ENCODE assay signal across 21 cellular contexts in the genomic region with DNA sequence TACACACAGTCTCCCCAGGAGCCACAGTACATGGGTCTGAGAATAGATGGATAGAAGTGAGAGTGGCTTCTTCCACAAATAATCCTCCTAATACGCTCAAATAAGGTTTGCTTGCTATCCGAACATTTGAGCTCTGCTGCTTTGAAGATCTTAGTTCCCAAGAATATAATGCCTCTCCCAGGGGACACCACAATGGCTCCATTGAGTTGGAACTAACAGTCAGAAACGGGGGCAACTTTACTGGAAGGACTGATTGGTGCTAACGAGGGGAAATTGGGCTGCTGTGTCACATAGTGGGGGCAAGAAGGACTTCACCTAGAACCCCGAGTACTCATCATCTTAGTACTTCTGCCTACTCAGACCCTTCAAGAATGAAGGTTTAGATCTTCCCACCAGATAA.
DNase-seq lines count a peak whose midpoint lies in the region; ATAC-seq, FAIRE-seq and TF ChIP-seq lines count a peak whose summit lies in the region.
"Had no signal": no experiment of that assay in that cellular context is flagged by ENCODE, and none has a peak within 500 bp of the region (broad histone marks: within the 10 kb centered on the region; RNA-seq: fewer than 3 reads in every experiment).

No MANE protein-coding gene starts in this region.

- H3F3A ChIP-seq in GM23248 (ENCODE audit: insufficient read depth), result no peaks in the 10 kb centered on the region

- no peak for TF ChIP-seq EP300 in GM12878 (IDR thresholded peaks at IDR 0.05; ENCODE audit: borderline replicate concordance in 1 of 2, control insufficient read depth in 1 of 2, low read depth in 2 of 2, low read length in 2 of 2)

- ATAC-seq in DND-41 (ENCODE audit: insufficient read depth, low read depth), result no peak
- peak; percentile 41 for ATAC-seq in GM12878
- no peak for ATAC-seq in stimulated activated memory B cell treated with anti-CD40 and anti-IgM and Interleukin-4, amounts not matched to agents 10 μg/mL and 1 μg/mL and 100 μg/mL, for 72 hours
- ATAC-seq: T-cell had no signal

- H3K36me3 ChIP-seq in DND-41 (ENCODE audit: insufficient read depth, low read length) (no peaks in the 10 kb centered on the region), GM12878 (ENCODE audit: control insufficient read depth in 2 of 2, insufficient read depth in 2 of 2, low read length in 1 of 2) (no peaks in the 10 kb centered on the region), GM23248 (ENCODE audit: low read depth) (no peaks in the 10 kb centered on the region)

- SMC1A ChIA-PET in GM12878 (lab: Charles Lee; ENCODE audit: uncharacterized antibody, unreplicated experiment), result interaction anchor here (0.7 to 8.9 kb wide), 35 partner anchors 11 to 1015 kb away, joined by 3 to 277 read pairs (median 14); no protein-coding TSS in a partner anchor

- POLR2A ChIA-PET in GM12878 (lab: Charles Lee), result interaction anchor here (0.6 to 2.6 kb wide), 14 partner anchors 9 to 1135 kb away, joined by 3 to 21 read pairs (median 4); no protein-coding TSS in a partner anchor

- no peak for DNase-seq in DND-41
- DNase-seq in NAMALWA (ENCODE audit: low spot score), result peak; percentile 54
- no peak for DNase-seq in GM12878 (ENCODE audit: low read depth, low spot score)
- DNase-seq in GM23248, result no peak
- no peak for DNase-seq in SKM-1 (lab: John Stamatoyannopoulos, UW; ENCODE audit: unreplicated experiment)
- DNase-seq in epidermal melanocyte (ENCODE audit: insufficient read length, low spot score), result no peak
- DNase-seq: DMS79 treated with DMSO at 0.1 percent for 48 hours, H7, HFFc6, NCI-H1048, NCI-H1436, NCI-H1930, NCI-H345, NCI-H524 treated with DMSO at 0.1 percent for 48 hours, SHP77, T-cell had no signal

- peaks cover 53% of the 10 kb centered on the region for H3K4me1 ChIP-seq in DND-41 (ENCODE audit: insufficient read depth, low read length)
- peaks cover 18% of the 10 kb centered on the region for H3K4me1 ChIP-seq in GM12878 (ENCODE audit: control insufficient read depth, insufficient read depth, low read length)
- H3K4me1 ChIP-seq in GM23248 (ENCODE audit: insufficient read depth), result 0 out of 2 replicates have a peak, but pooled peaks cover 4% of the 10 kb centered on the region

- peak overlapping the region; percentile 10 for H3K27ac Mint-ChIP-seq in stimulated activated memory B cell treated with anti-CD40 and anti-IgM and Interleukin-4, amounts not matched to agents 10 μg/mL and 1 μg/mL and 100 μg/mL, for 72 hours
- H3K27ac Mint-ChIP-seq: HFFc6, T-cell had no signal

- no peaks in the 10 kb centered on the region for H3K27me3 ChIP-seq in DND-41 (ENCODE audit: insufficient read depth, low read length, poor library complexity)
- no peaks in the 10 kb centered on the region for H3K27me3 ChIP-seq in GM12878 (replicated peaks in 1 of 2; ENCODE audit: control insufficient read depth in 2 of 2, insufficient read depth in 2 of 2, low read length in 1 of 2)
- H3K27me3 ChIP-seq in GM23248 (replicated peaks; ENCODE audit: insufficient read depth), result peaks cover 22% of the 10 kb centered on the region

- H3K4me3 Mint-ChIP-seq in stimulated activated memory B cell treated with anti-CD40 and anti-IgM and Interleukin-4, amounts not matched to agents 10 μg/mL and 1 μg/mL and 100 μg/mL, for 72 hours, result no peak overlapping the region
- H3K4me3 Mint-ChIP-seq: HFFc6, T-cell had no signal

- no peaks in the 10 kb centered on the region for H3K27me3 Mint-ChIP-seq in stimulated activated memory B cell treated with anti-CD40 and anti-IgM and Interleukin-4, amounts not matched to agents 10 μg/mL and 1 μg/mL and 100 μg/mL, for 72 hours

- intact Hi-C loops in GM12878 (cut with micrococcal nuclease; ENCODE audit: unreplicated experiment), result loop anchor here (1.0 to 10.0 kb wide), 3 partner anchors 143 to 889 kb away; no protein-coding TSS in a partner anchor

- H3K9me2 ChIP-seq in GM23248 (ENCODE audit: insufficient read depth), result no peaks in the 10 kb centered on the region

- H3K27ac ChIP-seq in DND-41 (ENCODE audit: low read length) (peak overlapping the region; percentile 45), GM12878 (ENCODE audit: control insufficient read depth, insufficient read depth) (no peak overlapping the region; the same call in 1 of the 2 replicates), GM23248 (no peak overlapping the region)
- H3K27ac ChIP-seq: SK-N-MC had no signal

- no peak for FAIRE-seq in GM12878 (lab: Jason Lieb, UNC)
- FAIRE-seq: G401.6, RCC 7860 had no signal

- H3K9me3 ChIP-seq in DND-41 (ENCODE audit: insufficient read depth, low read length, severe bottlenecking) (no peaks in the 10 kb centered on the region), GM12878 (replicated peaks; ENCODE audit: control insufficient read depth, insufficient read depth, low read length) (no peaks in the 10 kb centered on the region), GM23248 (ENCODE audit: low read depth) (no peaks in the 10 kb centered on the region)

- TF ChIP-seq POLR2A in GM12878 (IDR thresholded peaks at IDR 0.05; ENCODE audit: low read depth, low read length), result no peak

- H3K9me3 Mint-ChIP-seq in stimulated activated memory B cell treated with anti-CD40 and anti-IgM and Interleukin-4, amounts not matched to agents 10 μg/mL and 1 μg/mL and 100 μg/mL, for 72 hours, result peaks cover 7% of the 10 kb centered on the region
- H3K9me3 Mint-ChIP-seq: HFFc6, T-cell had no signal

- no peak overlapping the region for H3K4me3 ChIP-seq in DND-41 (ENCODE audit: low read depth in 1 of 2, low read length in 2 of 2)
- no peak overlapping the region for H3K4me3 ChIP-seq in GM12878
- no peak overlapping the region for H3K4me3 ChIP-seq in GM23248
- H3K4me3 ChIP-seq: SK-N-MC had no signal

- CTCF ChIA-PET in GM12878 (lab: Yijun Ruan, JAX), result interaction anchor here (0.6 to 10.0 kb wide), 38 partner anchors 15 to 1001 kb away, joined by 3 to 539 read pairs (median 24); partner anchors contain the start of genes PPM1F and RSPH14

- 30% methylated on average over 5 of the region's 5 CpGs for WGBS in GM12878 (ENCODE audit: insufficient coverage, insufficient replicate concordance, low lambda C conversion rate, missing lambda C conversion rate)
- WGBS in GM23248 (ENCODE audit: low coverage in 1 of 2, low lambda C conversion rate in 2 of 2, missing lambda C conversion rate in 2 of 2), 2 experiments, result 46 to 51% methylated on average over 5 of the region's 5 CpGs

- no peaks in the 10 kb centered on the region for H3K36me3 Mint-ChIP-seq in stimulated activated memory B cell treated with anti-CD40 and anti-IgM and Interleukin-4, amounts not matched to agents 10 μg/mL and 1 μg/mL and 100 μg/mL, for 72 hours
- H3K36me3 Mint-ChIP-seq: CD14-positive monocyte, T-cell had no signal

- 0 out of 2 replicates have a peak, but pooled peaks have one; percentile 18 for TF ChIP-seq RAD21 in GM12878 (IDR thresholded peaks at IDR 0.05; ENCODE audit: insufficient read depth, low read depth, low read length)

- RAD21 ChIA-PET in GM12878 (lab: Charles Lee; ENCODE audit: unreplicated experiment), result interaction anchor here (0.8 to 9.0 kb wide), 38 partner anchors 11 to 982 kb away, joined by 3 to 281 read pairs (median 16); no protein-coding TSS in a partner anchor

- H3K4me1 Mint-ChIP-seq in stimulated activated memory B cell treated with anti-CD40 and anti-IgM and Interleukin-4, amounts not matched to agents 10 μg/mL and 1 μg/mL and 100 μg/mL, for 72 hours, result peaks cover 35% of the 10 kb centered on the region

- H2AFZ ChIP-seq in DND-41 (ENCODE audit: low read depth, low read length) (no peak overlapping the region), GM12878 (ENCODE audit: control insufficient read depth, low read depth, low read length) (peak overlapping the region; percentile 13; the same call in 1 of the 2 replicates), GM23248 (no peak overlapping the region)

- TF ChIP-seq CTCF in DND-41 (IDR thresholded peaks at IDR 0.05; ENCODE audit: borderline replicate concordance, extremely low read depth, low read length, poor library complexity, severe bottlenecking), result no peak
- no peak for TF ChIP-seq CTCF in GM12878 (IDR thresholded peaks at IDR 0.05 in 2 of 3, conservative IDR thresholded peaks at IDR 0.05 in 1 of 3; ENCODE audit: control insufficient read depth in 2 of 3, extremely low read depth in 1 of 3, insufficient read depth in 1 of 3, low read depth in 3 of 3, low read length in 3 of 3)

- H3K79me2 ChIP-seq in DND-41 (ENCODE audit: insufficient read depth, low read length) (no peaks in the 10 kb centered on the region), GM12878 (ENCODE audit: control insufficient read depth, insufficient read depth, low read length) (no peaks in the 10 kb centered on the region), GM23248 (ENCODE audit: insufficient read depth) (no peaks in the 10 kb centered on the region)

- no peak overlapping the region for H3K4me2 ChIP-seq in DND-41 (ENCODE audit: insufficient read depth, low read length)
- peak overlapping the region; percentile 72; the same call in 1 of the 2 replicates for H3K4me2 ChIP-seq in GM12878 (ENCODE audit: control insufficient read depth, insufficient read depth)
- no peak overlapping the region for H3K4me2 ChIP-seq in GM23248 (ENCODE audit: unreplicated experiment)

- H4K20me1 ChIP-seq in DND-41 (ENCODE audit: insufficient read depth, low read length) (no peaks in the 10 kb centered on the region), GM12878 (ENCODE audit: control insufficient read depth, insufficient read depth) (no peaks in the 10 kb centered on the region), GM23248 (ENCODE audit: insufficient read depth) (no peaks in the 10 kb centered on the region)

- H3K9ac ChIP-seq in DND-41 (ENCODE audit: low read depth, low read length) (no peak overlapping the region), GM12878 (ENCODE audit: control insufficient read depth, insufficient read depth, low read length) (no peak overlapping the region), GM23248 (no peak overlapping the region)

- BruUV-seq in GM12878 (replicated peaks; lab: Mats Ljungman, UMichigan), result no TSS peak

- in situ Hi-C loops in GM12878 (cut with MboI), result loop anchor here (5.0 to 10.0 kb wide), 4 partner anchors 151 to 926 kb away; no protein-coding TSS in a partner anchor
- in situ Hi-C loops in GM23248 (cut with MboI), result no loop called here

TF ChIP-seq in GM12878, 131 proteins besides CTCF, POLR2A, EP300 and RAD21 (continues in another document):
- peak; percentile 7; the same call in 1 of the 2 replicates for TF ChIP-seq SMC3 (IDR thresholded peaks at IDR 0.05; ENCODE audit: borderline replicate concordance, low read length)
- TF ChIP-seq IKZF1 (conservative IDR thresholded peaks at IDR 0.05), result 0 out of 2 replicates have a peak, but pooled peaks have one; percentile 11
